In the genomic region with DNA sequence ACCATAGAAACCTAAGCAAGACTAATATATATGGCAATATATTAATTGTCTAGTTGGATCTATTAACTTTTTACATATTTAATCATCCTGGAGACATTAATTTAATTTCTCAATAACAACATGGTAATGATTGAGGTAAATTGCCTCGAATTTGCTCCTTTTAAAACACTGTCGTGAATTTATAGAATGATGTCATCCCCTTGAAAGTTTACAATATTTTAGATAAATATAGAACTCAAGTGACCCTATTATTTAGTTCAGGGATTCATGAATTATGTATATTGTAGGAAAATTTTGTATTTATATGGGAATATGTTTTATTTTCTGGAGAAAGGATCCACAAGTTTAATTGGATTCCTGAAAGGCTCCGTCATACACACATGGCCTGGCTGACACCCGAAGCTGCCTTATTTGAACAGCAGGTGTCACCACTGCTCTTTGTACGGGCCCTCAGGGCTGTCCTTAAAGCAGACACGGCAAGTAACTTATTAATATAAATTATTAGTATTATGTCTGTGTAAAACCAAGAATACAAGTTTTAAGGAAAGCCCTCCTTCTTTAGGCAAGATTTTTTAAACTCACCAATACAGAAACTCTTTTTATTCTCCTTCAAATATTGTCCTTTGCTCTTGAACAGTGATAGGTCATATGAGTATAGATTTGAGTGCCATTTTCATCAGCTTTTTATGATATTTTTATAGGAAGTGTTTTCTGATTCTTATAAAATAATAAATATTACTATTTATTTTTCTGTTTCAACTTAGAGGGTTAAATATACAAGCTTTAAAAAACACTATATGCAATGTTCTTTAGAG, we compare ENCODE assay signal across 2 cellular contexts.
A peak's percentile ranks its signal among the peaks of the same experiment; 100 is the strongest.
TF ChIP-seq lines count a peak whose summit lies in the region.

No MANE protein-coding gene starts in this region.

TF ChIP-seq in HEK293, 187 proteins besides CTCF, POLR2A, EP300 and RAD21 (continued from another document):
- TF ChIP-seq, protein P1, sequence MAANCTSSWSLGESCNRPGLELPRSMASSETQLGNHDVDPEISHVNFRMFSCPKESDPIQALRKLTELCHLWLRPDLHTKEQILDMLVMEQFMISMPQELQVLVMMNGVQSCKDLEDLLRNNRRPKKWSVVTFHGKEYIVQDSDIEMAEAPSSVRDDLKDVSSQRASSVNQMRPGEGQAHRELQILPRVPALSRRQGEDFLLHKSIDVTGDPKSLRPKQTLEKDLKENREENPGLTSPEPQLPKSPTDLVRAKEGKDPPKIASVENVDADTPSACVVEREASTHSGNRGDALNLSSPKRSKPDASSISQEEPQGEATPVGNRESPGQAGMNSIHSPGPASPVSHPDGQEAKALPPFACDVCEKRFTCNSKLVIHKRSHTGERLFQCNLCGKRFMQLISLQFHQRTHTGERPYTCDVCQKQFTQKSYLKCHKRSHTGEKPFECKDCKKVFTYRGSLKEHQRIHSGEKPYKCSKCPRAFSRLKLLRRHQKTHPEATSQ (tag by site-specific recombination; IDR thresholded peaks at IDR 0.05) = no peak
- TF ChIP-seq, protein P2, sequence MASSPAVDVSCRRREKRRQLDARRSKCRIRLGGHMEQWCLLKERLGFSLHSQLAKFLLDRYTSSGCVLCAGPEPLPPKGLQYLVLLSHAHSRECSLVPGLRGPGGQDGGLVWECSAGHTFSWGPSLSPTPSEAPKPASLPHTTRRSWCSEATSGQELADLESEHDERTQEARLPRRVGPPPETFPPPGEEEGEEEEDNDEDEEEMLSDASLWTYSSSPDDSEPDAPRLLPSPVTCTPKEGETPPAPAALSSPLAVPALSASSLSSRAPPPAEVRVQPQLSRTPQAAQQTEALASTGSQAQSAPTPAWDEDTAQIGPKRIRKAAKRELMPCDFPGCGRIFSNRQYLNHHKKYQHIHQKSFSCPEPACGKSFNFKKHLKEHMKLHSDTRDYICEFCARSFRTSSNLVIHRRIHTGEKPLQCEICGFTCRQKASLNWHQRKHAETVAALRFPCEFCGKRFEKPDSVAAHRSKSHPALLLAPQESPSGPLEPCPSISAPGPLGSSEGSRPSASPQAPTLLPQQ (tag by site-specific recombination; IDR thresholded peaks at IDR 0.05) = peak; percentile 41; the same call in 1 of the 2 replicates
- TF ChIP-seq ZFHX2 (tag by site-specific recombination; conservative IDR thresholded peaks at IDR 0.05) (no peak), ZNF521 (tag by site-specific recombination; IDR thresholded peaks at IDR 0.05) (no peak), ZNF654 (tag by site-specific recombination; IDR thresholded peaks at IDR 0.05; ENCODE audit: low read depth) (peak; percentile 78), GLIS1 (tag by site-specific recombination; IDR thresholded peaks at IDR 0.05) (no peak), SCRT2 (tag by site-specific recombination; IDR thresholded peaks at IDR 0.05) (peak; percentile 65; the same call in 1 of the 2 replicates), ZNF311 (tag by site-specific recombination; IDR thresholded peaks at IDR 0.05; ENCODE audit: borderline replicate concordance) (no peak), ZNF660 (tag by site-specific recombination; IDR thresholded peaks at IDR 0.05) (0 out of 2 replicates have a peak, but pooled peaks have one; percentile 38)
- TF ChIP-seq, protein P3, sequence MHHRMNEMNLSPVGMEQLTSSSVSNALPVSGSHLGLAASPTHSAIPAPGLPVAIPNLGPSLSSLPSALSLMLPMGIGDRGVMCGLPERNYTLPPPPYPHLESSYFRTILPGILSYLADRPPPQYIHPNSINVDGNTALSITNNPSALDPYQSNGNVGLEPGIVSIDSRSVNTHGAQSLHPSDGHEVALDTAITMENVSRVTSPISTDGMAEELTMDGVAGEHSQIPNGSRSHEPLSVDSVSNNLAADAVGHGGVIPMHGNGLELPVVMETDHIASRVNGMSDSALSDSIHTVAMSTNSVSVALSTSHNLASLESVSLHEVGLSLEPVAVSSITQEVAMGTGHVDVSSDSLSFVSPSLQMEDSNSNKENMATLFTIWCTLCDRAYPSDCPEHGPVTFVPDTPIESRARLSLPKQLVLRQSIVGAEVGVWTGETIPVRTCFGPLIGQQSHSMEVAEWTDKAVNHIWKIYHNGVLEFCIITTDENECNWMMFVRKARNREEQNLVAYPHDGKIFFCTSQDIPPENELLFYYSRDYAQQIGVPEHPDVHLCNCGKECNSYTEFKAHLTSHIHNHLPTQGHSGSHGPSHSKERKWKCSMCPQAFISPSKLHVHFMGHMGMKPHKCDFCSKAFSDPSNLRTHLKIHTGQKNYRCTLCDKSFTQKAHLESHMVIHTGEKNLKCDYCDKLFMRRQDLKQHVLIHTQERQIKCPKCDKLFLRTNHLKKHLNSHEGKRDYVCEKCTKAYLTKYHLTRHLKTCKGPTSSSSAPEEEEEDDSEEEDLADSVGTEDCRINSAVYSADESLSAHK (tag by site-specific recombination; IDR thresholded peaks at IDR 0.05) = no peak

TF ChIP-seq in SK-N-SH treated with all-trans-retinoic acid at 6 μM for 48 hours, 23 proteins besides CTCF, POLR2A, EP300 and RAD21 (continued from another document):
- TF ChIP-seq, protein P4, sequence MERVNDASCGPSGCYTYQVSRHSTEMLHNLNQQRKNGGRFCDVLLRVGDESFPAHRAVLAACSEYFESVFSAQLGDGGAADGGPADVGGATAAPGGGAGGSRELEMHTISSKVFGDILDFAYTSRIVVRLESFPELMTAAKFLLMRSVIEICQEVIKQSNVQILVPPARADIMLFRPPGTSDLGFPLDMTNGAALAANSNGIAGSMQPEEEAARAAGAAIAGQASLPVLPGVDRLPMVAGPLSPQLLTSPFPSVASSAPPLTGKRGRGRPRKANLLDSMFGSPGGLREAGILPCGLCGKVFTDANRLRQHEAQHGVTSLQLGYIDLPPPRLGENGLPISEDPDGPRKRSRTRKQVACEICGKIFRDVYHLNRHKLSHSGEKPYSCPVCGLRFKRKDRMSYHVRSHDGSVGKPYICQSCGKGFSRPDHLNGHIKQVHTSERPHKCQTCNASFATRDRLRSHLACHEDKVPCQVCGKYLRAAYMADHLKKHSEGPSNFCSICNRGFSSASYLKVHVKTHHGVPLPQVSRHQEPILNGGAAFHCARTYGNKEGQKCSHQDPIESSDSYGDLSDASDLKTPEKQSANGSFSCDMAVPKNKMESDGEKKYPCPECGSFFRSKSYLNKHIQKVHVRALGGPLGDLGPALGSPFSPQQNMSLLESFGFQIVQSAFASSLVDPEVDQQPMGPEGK (CRISPR knock-in tag; IDR thresholded peaks at IDR 0.05; ENCODE audit: borderline replicate concordance) = no peak
- TF ChIP-seq GLIS3 (CRISPR knock-in tag; IDR thresholded peaks at IDR 0.05) (no peak), ZFP30 (CRISPR knock-in tag; IDR thresholded peaks at IDR 0.05) (no peak), ISL1 (CRISPR knock-in tag; IDR thresholded peaks at IDR 0.05) (no peak), PPARA (CRISPR knock-in tag; IDR thresholded peaks at IDR 0.05; ENCODE audit: borderline replicate concordance) (no peak), BACH2 (CRISPR knock-in tag; IDR thresholded peaks at IDR 0.05; ENCODE audit: borderline replicate concordance) (no peak), CSDC2 (CRISPR knock-in tag; IDR thresholded peaks at IDR 0.05) (no peak), ZFP3 (CRISPR knock-in tag; IDR thresholded peaks at IDR 0.05) (no peak), SNAI2 (CRISPR knock-in tag; IDR thresholded peaks at IDR 0.05) (no peak), ZNF8 (CRISPR knock-in tag; IDR thresholded peaks at IDR 0.05) (no peak)
- TF ChIP-seq, protein P5, sequence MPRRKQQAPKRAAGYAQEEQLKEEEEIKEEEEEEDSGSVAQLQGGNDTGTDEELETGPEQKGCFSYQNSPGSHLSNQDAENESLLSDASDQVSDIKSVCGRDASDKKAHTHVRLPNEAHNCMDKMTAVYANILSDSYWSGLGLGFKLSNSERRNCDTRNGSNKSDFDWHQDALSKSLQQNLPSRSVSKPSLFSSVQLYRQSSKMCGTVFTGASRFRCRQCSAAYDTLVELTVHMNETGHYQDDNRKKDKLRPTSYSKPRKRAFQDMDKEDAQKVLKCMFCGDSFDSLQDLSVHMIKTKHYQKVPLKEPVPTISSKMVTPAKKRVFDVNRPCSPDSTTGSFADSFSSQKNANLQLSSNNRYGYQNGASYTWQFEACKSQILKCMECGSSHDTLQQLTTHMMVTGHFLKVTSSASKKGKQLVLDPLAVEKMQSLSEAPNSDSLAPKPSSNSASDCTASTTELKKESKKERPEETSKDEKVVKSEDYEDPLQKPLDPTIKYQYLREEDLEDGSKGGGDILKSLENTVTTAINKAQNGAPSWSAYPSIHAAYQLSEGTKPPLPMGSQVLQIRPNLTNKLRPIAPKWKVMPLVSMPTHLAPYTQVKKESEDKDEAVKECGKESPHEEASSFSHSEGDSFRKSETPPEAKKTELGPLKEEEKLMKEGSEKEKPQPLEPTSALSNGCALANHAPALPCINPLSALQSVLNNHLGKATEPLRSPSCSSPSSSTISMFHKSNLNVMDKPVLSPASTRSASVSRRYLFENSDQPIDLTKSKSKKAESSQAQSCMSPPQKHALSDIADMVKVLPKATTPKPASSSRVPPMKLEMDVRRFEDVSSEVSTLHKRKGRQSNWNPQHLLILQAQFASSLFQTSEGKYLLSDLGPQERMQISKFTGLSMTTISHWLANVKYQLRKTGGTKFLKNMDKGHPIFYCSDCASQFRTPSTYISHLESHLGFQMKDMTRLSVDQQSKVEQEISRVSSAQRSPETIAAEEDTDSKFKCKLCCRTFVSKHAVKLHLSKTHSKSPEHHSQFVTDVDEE (CRISPR knock-in tag; IDR thresholded peaks at IDR 0.05) = no peak
- TF ChIP-seq, protein P6, sequence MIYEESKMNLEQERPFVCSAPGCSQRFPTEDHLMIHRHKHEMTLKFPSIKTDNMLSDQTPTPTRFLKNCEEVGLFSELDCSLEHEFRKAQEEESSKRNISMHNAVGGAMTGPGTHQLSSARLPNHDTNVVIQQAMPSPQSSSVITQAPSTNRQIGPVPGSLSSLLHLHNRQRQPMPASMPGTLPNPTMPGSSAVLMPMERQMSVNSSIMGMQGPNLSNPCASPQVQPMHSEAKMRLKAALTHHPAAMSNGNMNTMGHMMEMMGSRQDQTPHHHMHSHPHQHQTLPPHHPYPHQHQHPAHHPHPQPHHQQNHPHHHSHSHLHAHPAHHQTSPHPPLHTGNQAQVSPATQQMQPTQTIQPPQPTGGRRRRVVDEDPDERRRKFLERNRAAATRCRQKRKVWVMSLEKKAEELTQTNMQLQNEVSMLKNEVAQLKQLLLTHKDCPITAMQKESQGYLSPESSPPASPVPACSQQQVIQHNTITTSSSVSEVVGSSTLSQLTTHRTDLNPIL (CRISPR knock-in tag; IDR thresholded peaks at IDR 0.05; ENCODE audit: low read depth) = no peak
